ENCODE assay signal across 8 cellular contexts in the genomic region with DNA sequence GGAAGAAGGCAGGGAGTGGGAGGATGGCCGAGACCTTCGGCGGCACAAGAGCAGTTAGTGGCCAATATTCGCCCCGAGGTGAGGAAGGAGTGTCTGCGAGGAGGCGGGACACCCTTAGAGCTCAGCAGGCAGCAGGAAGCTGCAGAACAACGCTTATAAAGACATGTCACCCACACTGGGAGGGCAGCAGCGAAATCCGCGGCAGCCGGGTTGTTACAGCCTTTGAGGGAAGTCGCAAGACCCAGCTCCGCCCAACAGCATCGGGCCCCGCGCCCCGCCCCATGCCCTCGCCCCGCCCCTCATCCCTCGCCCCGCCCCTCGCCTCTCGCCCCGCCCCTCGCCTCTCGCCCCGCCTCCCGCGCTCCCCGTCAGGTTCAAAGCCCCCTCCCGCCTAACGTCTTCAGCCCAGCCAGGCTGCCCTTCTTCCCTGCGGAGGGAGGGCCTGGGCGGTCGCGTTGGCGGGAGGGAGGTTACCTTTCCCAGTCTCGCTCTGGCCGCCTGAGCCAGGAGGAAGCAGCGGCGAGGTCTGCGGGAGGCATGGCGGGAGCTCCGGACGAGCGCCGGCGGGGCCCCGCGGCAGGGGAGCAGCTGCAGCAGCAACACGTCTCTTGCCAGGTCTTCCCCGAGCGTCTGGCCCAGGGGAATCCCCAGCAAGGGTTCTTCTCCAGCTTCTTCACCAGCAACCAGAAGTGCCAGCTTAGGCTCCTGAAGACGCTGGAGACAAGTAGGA. TPM values are rescaled to one million over a fixed set of nuclear protein-coding genes. Genes with fewer than 3 reads are reported as not detected.
A peak's percentile ranks its signal among the peaks of the same experiment; 100 is the strongest.
DNase-seq lines count a peak whose midpoint lies in the region; ATAC-seq and TF ChIP-seq lines count a peak whose summit lies in the region.

TSS of gene ATP23 (plus strand) at position 403 of the 730 bp plus-strand sequence. CDS start at position 538, 135 bp downstream.

- intact Hi-C loops in right lobe of liver (cut with DNase I) = no loop called here

- H3K9me3 ChIP-seq in right lobe of liver = no peaks in the 10 kb centered on the region

- peak; percentile 90 for TF ChIP-seq POLR2A in right lobe of liver (IDR thresholded peaks at IDR 0.05)

- no peak for TF ChIP-seq CTCF in right lobe of liver (IDR thresholded peaks at IDR 0.05)

- H3K4me3 ChIP-seq in right lobe of liver = peak within 1 kb of the TSS; percentile 67 to 85 (median 82)

- peak; percentile 84 for ATAC-seq in GM19438 (IDR thresholded peaks at IDR 0.05; ENCODE audit: low read depth, unreplicated experiment)
- ATAC-seq in HG03571 (IDR thresholded peaks at IDR 0.05; ENCODE audit: unreplicated experiment) = peak; percentile 85
- ATAC-seq in right lobe of liver = peak; percentile 93 to 97 (median 95)

- no peaks in the 10 kb centered on the region for H3K4me1 ChIP-seq in right lobe of liver

- H3K36me3 ChIP-seq in right lobe of liver = no peaks in the 10 kb centered on the region

- peak within 1 kb of the TSS; percentile 70 to 83 (median 72) for H3K27ac ChIP-seq in right lobe of liver

- no peaks in the 10 kb centered on the region for H3K27me3 ChIP-seq in right lobe of liver

- DNase-seq in CD1c-positive myeloid dendritic cell (ENCODE audit: extremely low spot score) (peak; percentile 96), NCI-H774 (lab: John Stamatoyannopoulos, UW) (peak; percentile 98), dermis blood vessel endothelial cell (peak; percentile 92), right lobe of liver (peak; percentile 93 to 95 (median 95))
- DNase-seq in activated CD4-positive, alpha-beta T cell treated with anti-CD3 and anti-CD28 coated beads, Interleukin-2, amount 50 U/mL, for 4 hours = peak; percentile 77 to 78
- DNase-seq in stimulated activated CD4-positive, alpha-beta T cell treated with anti-CD3 and anti-CD28 coated beads, Interleukin-4, amount 100 ng/mL, for 24 hours = peak; percentile 83

- 0% methylated on average over 23 of the region's 55 CpGs for WGBS in right lobe of liver (ENCODE audit: insufficient coverage, low coverage, low lambda C conversion rate, missing lambda C conversion rate)

RNA-seq across cellular contexts. Expression of gene ATP23, which starts in this region (rescaled TPM):
- total RNA-seq in dermis blood vessel endothelial cell (12.7 and 25.5 TPM in 2 replicates), right lobe of liver (1 to 10 TPM; 2.2 to 7.9 (median 3.5) TPM)

Comparison
In these comparisons a context has a peak if more than half of its experiments do, and no peak if none do; other contexts are left out.
1. Peak in every context shown above with its lines: DNase-seq, ATAC-seq, H3K4me3 ChIP-seq and H3K27ac ChIP-seq.